Comparison of ENCODE assay signal across 16 cellular contexts in the genomic region with DNA sequence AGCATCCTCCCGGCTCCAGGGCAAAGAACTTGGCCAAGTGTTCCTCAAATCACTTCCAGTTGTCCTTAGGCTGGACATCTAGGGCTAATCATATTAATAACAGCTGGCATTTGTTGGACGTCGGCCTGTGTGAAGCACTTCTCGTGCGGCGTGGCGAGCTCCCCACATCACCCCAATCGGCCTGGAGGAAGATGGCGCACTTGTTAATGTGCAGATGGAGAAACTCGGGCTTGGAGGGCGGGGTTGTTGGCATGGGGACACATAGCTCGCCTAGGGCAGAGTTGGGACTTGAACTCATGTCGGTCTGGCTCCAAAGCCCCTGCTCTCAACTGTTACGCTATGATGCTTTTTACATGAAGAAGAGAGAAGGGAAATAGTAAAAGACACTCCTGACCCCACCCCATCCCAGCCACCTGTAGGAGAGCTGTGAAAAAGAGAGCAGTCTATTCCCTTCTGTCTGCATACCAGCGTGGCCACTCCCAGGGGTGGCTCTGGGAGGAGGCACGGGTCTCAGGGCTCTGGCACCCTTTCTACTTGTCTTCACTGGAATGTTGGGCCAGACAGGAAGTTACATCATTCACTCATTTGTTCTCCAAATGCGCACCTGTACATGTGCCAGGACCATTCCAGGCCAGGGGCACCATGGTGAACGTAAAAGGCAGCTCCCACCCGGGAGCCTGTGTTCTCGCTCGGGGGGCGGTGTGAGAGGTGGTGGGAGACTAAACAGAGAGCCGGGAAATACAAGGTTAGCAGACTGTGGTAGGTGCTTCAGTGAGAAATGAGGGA. TPM values are rescaled to one million over a fixed set of nuclear protein-coding genes. Genes with fewer than 3 reads are reported as not detected.
DNase-seq lines count a peak whose midpoint lies in the region; ATAC-seq and TF ChIP-seq lines count a peak whose summit lies in the region.
"Had no signal": no experiment of that assay in that cellular context is flagged by ENCODE, and none has a peak within 500 bp of the region (broad histone marks: within the 10 kb centered on the region; RNA-seq: fewer than 3 reads in every experiment).

No MANE protein-coding gene starts in this region.

- H3K27ac Mint-ChIP-seq in Caco-2 (ENCODE audit: unreplicated experiment), result peak overlapping the region; percentile 82
- H3K27ac Mint-ChIP-seq in endothelial cell (ENCODE audit: unreplicated experiment), result no peak overlapping the region

- DNase-seq in Caco-2 (no peak), foreskin melanocyte (peak; percentile 45), posterior vena cava (ENCODE audit: low spot score) (peak; percentile 62), DMS53 treated with DMSO at 0.1 percent for 48 hours (lab: John Stamatoyannopoulos, UW; ENCODE audit: unreplicated experiment) (no peak), endothelial cell (ENCODE audit: low spot score) (no peak)
- DNase-seq: activated CD4-positive, alpha-beta T cell treated with anti-CD3 and anti-CD28 coated beads for 1 hour; activated naive CD4-positive, alpha-beta T cell treated with anti-CD3 and anti-CD28 coated beads, Interleukin-2, amount 50 U/mL, for 16 hours; MM.1S; NCI-H2081 treated with DMSO at 0.1 percent for 48 hours; NCI-H82; stimulated activated CD4-positive, alpha-beta T cell treated with anti-CD3 and anti-CD28 coated beads, Interleukin-15, amount 100 ng/mL, for 24 hours; T-helper 1 cell had no signal

- POLR2A ChIA-PET in Caco-2 (lab: Charles Lee), result interaction anchor here (0.5 to 0.7 kb wide), 2 partner anchors 13 to 278 kb away, joined by 7 to 14 read pairs; a partner anchor contains a TSS

- H3K36me3 ChIP-seq in Caco-2 (ENCODE audit: control insufficient read depth, insufficient read depth, low read length), result no peaks in the 10 kb centered on the region
- H3K36me3 ChIP-seq: prostate gland had no signal

- H3K4me1 ChIP-seq in Caco-2, result peaks cover 4% of the 10 kb centered on the region; the same call in 1 of the 2 replicates
- H3K4me1 ChIP-seq: prostate gland had no signal

- no peaks in the 10 kb centered on the region for H3K27me3 ChIP-seq in Caco-2 (replicated peaks; ENCODE audit: control insufficient read depth, insufficient read depth, low read length)

- H3K36me3 Mint-ChIP-seq in Caco-2 (ENCODE audit: insufficient read depth, unreplicated experiment), result peaks cover 4% of the 10 kb centered on the region
- no peaks in the 10 kb centered on the region for H3K36me3 Mint-ChIP-seq in endothelial cell (ENCODE audit: low read depth, unreplicated experiment)

- H3K4me1 Mint-ChIP-seq in Caco-2 (ENCODE audit: low read depth, unreplicated experiment) (no peaks in the 10 kb centered on the region), endothelial cell (ENCODE audit: unreplicated experiment) (peaks cover 11% of the 10 kb centered on the region)

- ATAC-seq in HG03159 (IDR thresholded peaks at IDR 0.05; ENCODE audit: unreplicated experiment) (no peak), GM19397 (IDR thresholded peaks at IDR 0.05; ENCODE audit: unreplicated experiment) (no peak)

- H3K27me3 Mint-ChIP-seq in Caco-2 (ENCODE audit: insufficient read depth, unreplicated experiment) (no peaks in the 10 kb centered on the region), endothelial cell (ENCODE audit: unreplicated experiment) (no peaks in the 10 kb centered on the region)

- H3K4me3 Mint-ChIP-seq in Caco-2 (ENCODE audit: unreplicated experiment) (no peak overlapping the region), endothelial cell (ENCODE audit: unreplicated experiment) (no peak overlapping the region)

- H3K9me3 ChIP-seq in Caco-2, result no peaks in the 10 kb centered on the region
- H3K9me3 ChIP-seq: prostate gland had no signal

- CTCF ChIA-PET in Caco-2 (lab: Charles Lee), result interaction anchor here (0.5 to 0.7 kb wide), 2 partner anchors 27 to 391 kb away, joined by 3 read pairs; no protein-coding TSS in a partner anchor

- H3K9me3 Mint-ChIP-seq in Caco-2 (ENCODE audit: unreplicated experiment), result no peaks in the 10 kb centered on the region
- H3K9me3 Mint-ChIP-seq in endothelial cell (ENCODE audit: unreplicated experiment), result no peaks in the 10 kb centered on the region

- intact Hi-C loops in Caco-2 (cut with micrococcal nuclease; ENCODE audit: unreplicated experiment), result no loop called here
- intact Hi-C loops in posterior vena cava (cut with DNase I), result no loop called here

- no peak for TF ChIP-seq CTCF in Caco-2 (IDR thresholded peaks at IDR 0.05; ENCODE audit: insufficient read depth in 1 of 2, low read depth in 1 of 2, low read length in 1 of 2, severe bottlenecking in 1 of 2, unreplicated experiment in 1 of 2)
- no peak for TF ChIP-seq CTCF in endothelial cell (IDR thresholded peaks at IDR 0.05; ENCODE audit: unreplicated experiment)

- peak overlapping the region; percentile 78 for H3K27ac ChIP-seq in angular gyrus (ENCODE audit: low read depth, low read length)
- H3K27ac ChIP-seq: prostate gland had no signal

- no peak overlapping the region for H3K4me3 ChIP-seq in Caco-2 (ENCODE audit: low read depth, low read length)
- H3K4me3 ChIP-seq: prostate gland had no signal

- no TSS peak for BruUV-seq in Caco-2 (replicated peaks; lab: Mats Ljungman, UMichigan)

RNA-seq across cellular contexts. Expression of a gene that starts 12.8 kb away (rescaled TPM):
- total RNA-seq in Caco-2 (2022) (52.3 and 52.9 TPM in 2 replicates), posterior vena cava (10 to 100 TPM; 33.9 to 40.8 TPM), endothelial cell (ENCODE audit: unreplicated experiment) (60.8 TPM)

RNA-seq across cellular contexts. Expression of a gene that starts 16.2 kb away (rescaled TPM):
- 20.8 and 23.3 TPM in 2 replicates for total RNA-seq in Caco-2 (2022)
- 10 to 100 TPM; 27.3 to 31.2 TPM for total RNA-seq in posterior vena cava
- total RNA-seq in endothelial cell (ENCODE audit: unreplicated experiment), result 16.3 TPM

Comparison
In these comparisons a context has a peak if more than half of its experiments do, and no peak if none do; other contexts are left out.
1. DNase-seq: peak in foreskin melanocyte (single experiment) and posterior vena cava (single experiment); none in Caco-2 (0 of 2), DMS53 treated with DMSO at 0.1 percent for 48 hours (single experiment) and endothelial cell (single experiment).